ENCODE assay signal across 7 cellular contexts in the genomic region with DNA sequence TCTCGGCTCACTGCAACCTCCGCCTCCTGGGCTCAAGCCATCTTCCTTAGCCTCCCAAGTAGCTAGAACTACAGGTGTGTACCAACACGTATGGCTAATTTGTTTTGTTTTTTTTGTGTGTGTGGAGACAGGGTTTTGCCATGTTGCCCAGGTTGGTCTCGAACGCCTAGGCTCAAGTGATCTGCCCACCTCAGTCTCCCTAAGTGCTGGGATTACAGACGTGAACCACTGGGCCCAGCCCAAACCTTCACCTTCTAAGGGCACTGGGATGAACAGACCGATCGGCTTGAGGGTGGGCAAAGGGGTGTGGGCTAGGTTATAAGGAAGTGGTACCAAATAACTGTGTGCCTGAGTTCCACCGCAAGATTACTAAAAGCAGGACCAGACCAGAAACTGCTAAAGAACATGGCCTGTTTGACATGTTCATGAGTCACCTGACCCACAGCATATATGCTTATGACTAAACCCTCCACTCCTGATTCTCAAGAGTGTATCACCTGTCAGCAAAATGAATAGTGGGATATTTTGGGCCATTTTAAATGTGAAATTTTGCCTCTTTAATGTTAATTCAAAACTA. TPM values are rescaled to one million over a fixed set of nuclear protein-coding genes. Genes with fewer than 3 reads are reported as not detected.
DNase-seq lines count a peak whose midpoint lies in the region; TF ChIP-seq lines count a peak whose summit lies in the region.
"Had no signal": no experiment of that assay in that cellular context is flagged by ENCODE, and none has a peak within 500 bp of the region (broad histone marks: within the 10 kb centered on the region; RNA-seq: fewer than 3 reads in every experiment).

No MANE protein-coding gene starts in this region.

- H3K36me3 ChIP-seq in vagina: peaks cover 0 to 36% of the 10 kb centered on the region in 2 donors

- no peak for TF ChIP-seq CTCF in vagina (IDR thresholded peaks at IDR 0.05)

- H3K27ac ChIP-seq in vagina: no peak overlapping the region

- H3K4me3 ChIP-seq in vagina: no peak overlapping the region
- H3K4me3 ChIP-seq: dorsolateral prefrontal cortex had no signal

- no peak for TF ChIP-seq POLR2A in vagina (IDR thresholded peaks at IDR 0.05)

- H3K4me1 ChIP-seq in vagina: no peaks in the 10 kb centered on the region

- DNase-seq in stimulated activated CD4-positive, alpha-beta T cell treated with anti-CD3 and anti-CD28 coated beads, Interleukin-4, amount 100 ng/mL, for 24 hours: peak; percentile 42
- no peak for DNase-seq in stimulated activated CD4-positive, alpha-beta T cell treated with anti-CD3 and anti-CD28 coated beads, Interleukin-4, amount 100 ng/mL, for 4 hours
- DNase-seq in vagina (ENCODE audit: extremely low spot score in 2 of 2) (peak; percentile 40 to 46), middle frontal gyrus (ENCODE audit: extremely low spot score, low spot score) (no peak)
- DNase-seq: CD4-positive, alpha-beta T cell had no signal

- intact Hi-C loops in vagina (cut with DNase I): no loop called here

- no peaks in the 10 kb centered on the region for H3K9me3 ChIP-seq in vagina

- no peaks in the 10 kb centered on the region for H3K27me3 ChIP-seq in vagina
- H3K27me3 ChIP-seq: dorsolateral prefrontal cortex had no signal

RNA-seq across cellular contexts. Expression of a gene that starts 8.1 kb away (rescaled TPM):
- total RNA-seq in vagina: 2.5 TPM

RNA-seq across cellular contexts. Expression of a gene that starts 8.2 kb away (rescaled TPM):
- 42.5 TPM for total RNA-seq in vagina

RNA-seq across cellular contexts. Expression of a gene that starts 8.4 kb away (rescaled TPM):
- total RNA-seq in vagina: 27.3 TPM

RNA-seq across cellular contexts. Expression of a gene that starts 30.2 kb away (rescaled TPM):
- 45.9 TPM for total RNA-seq in vagina

RNA-seq across cellular contexts. Expression of a gene that starts 37.9 kb away (rescaled TPM):
- not detected for total RNA-seq in vagina
- total RNA-seq: CD4-positive, alpha-beta T cell; dorsolateral prefrontal cortex; mucosa of gallbladder had no signal

Comparison
In these comparisons a context has a peak if more than half of its experiments do, and no peak if none do; other contexts are left out.
1. DNase-seq: peak in stimulated activated CD4-positive, alpha-beta T cell treated with anti-CD3 and anti-CD28 coated beads, Interleukin-4, amount 100 ng/mL, for 24 hours (single experiment) and vagina (2 of 2); none in stimulated activated CD4-positive, alpha-beta T cell treated with anti-CD3 and anti-CD28 coated beads, Interleukin-4, amount 100 ng/mL, for 4 hours (0 of 2) and middle frontal gyrus (single experiment).